In genomic region chrX:9429767-9430166, GRCh38 we compare ENCODE assay signal across 19 cellular contexts. TPM values are rescaled to one million over a fixed set of nuclear protein-coding genes. Genes with fewer than 3 reads are reported as not detected.
DNase-seq lines count a peak whose midpoint lies in the region; ATAC-seq, FAIRE-seq and TF ChIP-seq lines count a peak whose summit lies in the region.
"Had no signal": no experiment of that assay in that cellular context is flagged by ENCODE, and none has a peak within 500 bp of the region (broad histone marks: within the 10 kb centered on the region; RNA-seq: fewer than 3 reads in every experiment).

No MANE protein-coding gene starts in this region.

- DNase-seq in DMS 273 (lab: John Stamatoyannopoulos, UW; ENCODE audit: unreplicated experiment), result peak; percentile 60
- peak; percentile 54 for DNase-seq in NCI-H1105 treated with DMSO at 0.1 percent for 48 hours (lab: John Stamatoyannopoulos, UW)
- peak; percentile 73 for DNase-seq in NCI-H69 (lab: John Stamatoyannopoulos, UW)
- no peak for DNase-seq in T-helper 1 cell
- DNase-seq in stimulated activated naive B cell treated with anti-CD40 and anti-IgM and Interleukin-4, amounts not matched to agents 10 μg/mL and 1 μg/mL and 100 μg/mL, for 72 hours, result no peak
- DNase-seq in GM12892 (ENCODE audit: insufficient read length), result no peak
- DNase-seq: activated naive CD4-positive, alpha-beta T cell treated with anti-CD3 and anti-CD28 coated beads, Interleukin-2, amount 10 ng/mL, durations not matched to agents 7 days and 5 days; posterior cingulate gyrus; stimulated activated CD4-positive, alpha-beta T cell treated with anti-CD3 and anti-CD28 coated beads, Interleukin-2, amount 100 ng/mL, for 24 hours; stimulated activated naive CD8-positive, alpha-beta T cell treated with anti-CD3 and anti-CD28 coated beads, Interleukin-15, amount 100 ng/mL, for 72 hours had no signal

- H3K4me3 Mint-ChIP-seq in stimulated activated naive B cell treated with anti-CD40 and anti-IgM and Interleukin-4, amounts not matched to agents 10 μg/mL and 1 μg/mL and 100 μg/mL, for 72 hours, result no peak overlapping the region
- H3K4me3 Mint-ChIP-seq: activated naive CD4-positive, alpha-beta T cell treated with anti-CD3 and anti-CD28 coated beads, Interleukin-2, amount 10 ng/mL, durations not matched to agents 7 days and 5 days; nephron; stimulated activated naive CD8-positive, alpha-beta T cell treated with anti-CD3 and anti-CD28 coated beads, Interleukin-15, amount 100 ng/mL, for 72 hours had no signal

- no peaks in the 10 kb centered on the region for H3K27me3 Mint-ChIP-seq in stimulated activated naive B cell treated with anti-CD40 and anti-IgM and Interleukin-4, amounts not matched to agents 10 μg/mL and 1 μg/mL and 100 μg/mL, for 72 hours
- H3K27me3 Mint-ChIP-seq: activated naive CD4-positive, alpha-beta T cell treated with anti-CD3 and anti-CD28 coated beads, Interleukin-2, amount 10 ng/mL, durations not matched to agents 7 days and 5 days; stimulated activated naive CD8-positive, alpha-beta T cell treated with anti-CD3 and anti-CD28 coated beads, Interleukin-15, amount 100 ng/mL, for 72 hours had no signal

- H3K4me1 Mint-ChIP-seq in stimulated activated naive B cell treated with anti-CD40 and anti-IgM and Interleukin-4, amounts not matched to agents 10 μg/mL and 1 μg/mL and 100 μg/mL, for 72 hours, result peaks cover 0 to 1% of the 10 kb centered on the region in 2 donors
- H3K4me1 Mint-ChIP-seq: activated naive CD4-positive, alpha-beta T cell treated with anti-CD3 and anti-CD28 coated beads, Interleukin-2, amount 10 ng/mL, durations not matched to agents 7 days and 5 days; stimulated activated naive CD8-positive, alpha-beta T cell treated with anti-CD3 and anti-CD28 coated beads, Interleukin-15, amount 100 ng/mL, for 72 hours had no signal

- peaks cover 1 to 7% of the 10 kb centered on the region in 2 donors for H3K9me3 Mint-ChIP-seq in stimulated activated naive B cell treated with anti-CD40 and anti-IgM and Interleukin-4, amounts not matched to agents 10 μg/mL and 1 μg/mL and 100 μg/mL, for 72 hours
- H3K9me3 Mint-ChIP-seq: activated naive CD4-positive, alpha-beta T cell treated with anti-CD3 and anti-CD28 coated beads, Interleukin-2, amount 10 ng/mL, durations not matched to agents 7 days and 5 days; stimulated activated naive CD8-positive, alpha-beta T cell treated with anti-CD3 and anti-CD28 coated beads, Interleukin-15, amount 100 ng/mL, for 72 hours had no signal

- TF ChIP-seq POLR2A in GM12892 (IDR thresholded peaks at IDR 0.05; ENCODE audit: low read depth, low read length), result no peak

- ATAC-seq in esophagus mucosa, result peak; percentile 72
- no peak for ATAC-seq in GM19324 (IDR thresholded peaks at IDR 0.05; ENCODE audit: low FRiP score, unreplicated experiment)
- ATAC-seq in stimulated activated naive B cell treated with anti-CD40 and anti-IgM and Interleukin-4, amounts not matched to agents 10 μg/mL and 1 μg/mL and 100 μg/mL, for 72 hours (replicated peaks), result no peak
- ATAC-seq: stimulated activated naive CD8-positive, alpha-beta T cell treated with anti-CD3 and anti-CD28 coated beads, Interleukin-15, amount 100 ng/mL, for 72 hours had no signal

- no peak overlapping the region for H3K27ac Mint-ChIP-seq in stimulated activated naive B cell treated with anti-CD40 and anti-IgM and Interleukin-4, amounts not matched to agents 10 μg/mL and 1 μg/mL and 100 μg/mL, for 72 hours
- H3K27ac Mint-ChIP-seq: activated naive CD4-positive, alpha-beta T cell treated with anti-CD3 and anti-CD28 coated beads, Interleukin-2, amount 10 ng/mL, durations not matched to agents 7 days and 5 days; stimulated activated naive CD8-positive, alpha-beta T cell treated with anti-CD3 and anti-CD28 coated beads, Interleukin-15, amount 100 ng/mL, for 72 hours had no signal

- no peaks in the 10 kb centered on the region for H3K36me3 Mint-ChIP-seq in stimulated activated naive B cell treated with anti-CD40 and anti-IgM and Interleukin-4, amounts not matched to agents 10 μg/mL and 1 μg/mL and 100 μg/mL, for 72 hours
- H3K36me3 Mint-ChIP-seq: activated naive CD4-positive, alpha-beta T cell treated with anti-CD3 and anti-CD28 coated beads, Interleukin-2, amount 10 ng/mL, durations not matched to agents 7 days and 5 days had no signal

- FAIRE-seq in GM12892 (lab: Jason Lieb, UNC), result no peak
- FAIRE-seq: astrocyte, colon, endometrium, G401.6, HTR-8/SVneo, urothelium cell line had no signal

RNA-seq across cellular contexts. Expression of gene TBL1X, which starts 35.1 kb away (rescaled TPM):
- 21.8 TPM for total RNA-seq in esophagus mucosa
- 5.4 TPM for polyA plus RNA-seq in GM12892 (2012; ENCODE audit: missing spikeins)

Comparison
In these comparisons a context has a peak if more than half of its experiments do, and no peak if none do; other contexts are left out.
1. DNase-seq: peak in DMS 273 (single experiment), NCI-H1105 treated with DMSO at 0.1 percent for 48 hours (single experiment) and NCI-H69 (single experiment); none in T-helper 1 cell (0 of 5), stimulated activated naive B cell treated with anti-CD40 and anti-IgM and Interleukin-4, amounts not matched to agents 10 μg/mL and 1 μg/mL and 100 μg/mL, for 72 hours (single experiment) and GM12892 (single experiment).